8 cellular contexts compared by ENCODE assay signal in the genomic region with DNA sequence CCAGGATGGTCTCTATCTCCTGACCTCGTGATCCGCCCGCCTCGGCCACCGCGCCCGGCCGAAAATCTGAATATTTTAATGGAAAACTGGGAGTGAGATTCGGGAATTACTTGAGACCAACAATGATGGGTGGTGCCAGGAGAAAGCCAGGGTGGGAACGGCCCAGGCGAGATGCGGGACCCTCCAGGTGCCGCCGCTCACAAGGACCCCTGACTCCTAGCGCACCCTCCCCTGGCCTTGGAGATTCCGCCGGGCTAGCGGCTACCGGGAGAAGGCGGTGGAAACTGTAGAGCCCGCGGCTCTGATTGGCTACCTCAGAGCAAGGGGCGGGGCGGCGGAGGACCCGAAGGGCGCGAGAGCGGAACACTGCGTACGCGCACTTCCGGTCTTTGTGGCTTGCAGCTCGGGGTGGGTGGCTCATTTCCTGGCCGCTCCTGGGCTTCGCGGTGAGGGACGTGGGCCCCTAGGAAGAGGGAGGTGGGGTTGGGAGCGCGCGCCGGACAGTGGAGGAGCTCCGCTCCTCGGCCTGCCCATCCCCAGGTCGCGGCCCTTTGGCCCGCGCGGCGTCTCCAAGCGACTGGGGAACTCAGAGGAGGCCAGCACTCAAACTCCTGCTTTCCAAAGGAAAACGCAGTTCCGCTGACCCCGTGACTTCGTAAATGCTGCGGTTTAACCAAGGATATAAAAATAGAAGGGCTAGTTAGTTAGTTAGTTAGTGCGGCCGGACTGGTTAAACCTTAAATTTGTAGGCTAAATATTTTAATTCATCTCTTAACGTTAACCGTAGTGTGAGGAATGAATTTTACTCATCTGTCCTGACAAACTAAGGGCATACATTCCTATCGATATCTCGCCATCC. TPM values are rescaled to one million over a fixed set of nuclear protein-coding genes. Genes with fewer than 3 reads are reported as not detected.
DNase-seq lines count a peak whose midpoint lies in the region; ATAC-seq, FAIRE-seq and TF ChIP-seq lines count a peak whose summit lies in the region.

ZNF397 (plus strand) TSS at position 371 of the 859 bp plus-strand sequence. CDS start 1,437 bp downstream, outside the sequence.

- TF ChIP-seq CTCF in left ventricle myocardium inferior (IDR thresholded peaks at IDR 0.05; ENCODE audit: borderline replicate concordance) (no peak), progenitor cell of endocrine pancreas (IDR thresholded peaks at IDR 0.05; ENCODE audit: unreplicated experiment) (no peak)

- no peaks in the 10 kb centered on the region for H3K9me3 ChIP-seq in left ventricle myocardium inferior (replicated peaks)

- H3K9me3 Mint-ChIP-seq in progenitor cell of endocrine pancreas (ENCODE audit: low read depth), result no peaks in the 10 kb centered on the region

- H3K27me3 Mint-ChIP-seq in progenitor cell of endocrine pancreas, result no peaks in the 10 kb centered on the region

- intact Hi-C loops in left ventricle myocardium inferior (cut with micrococcal nuclease), result no loop called here

- peak; percentile 99 for ATAC-seq in HG02852 (IDR thresholded peaks at IDR 0.05; ENCODE audit: unreplicated experiment)

- H3K4me3 Mint-ChIP-seq in progenitor cell of endocrine pancreas (ENCODE audit: low read depth), result peak within 1 kb of the TSS; percentile 98

- peak within 1 kb of the TSS; percentile 100 for H3K27ac Mint-ChIP-seq in progenitor cell of endocrine pancreas

- peaks cover 36% of the 10 kb centered on the region for H3K36me3 ChIP-seq in left ventricle myocardium inferior

- H3K4me1 Mint-ChIP-seq in progenitor cell of endocrine pancreas (ENCODE audit: low read depth), result peaks cover 8% of the 10 kb centered on the region

- H3K4me3 ChIP-seq in left ventricle myocardium inferior, result peak within 1 kb of the TSS; percentile 86

- peak; percentile 94 for TF ChIP-seq POLR2A in GM12892 (IDR thresholded peaks at IDR 0.05; ENCODE audit: low read depth, low read length)

- FAIRE-seq in GM12892 (lab: Jason Lieb, UNC), result peak; percentile 98

- no peaks in the 10 kb centered on the region for H3K27me3 ChIP-seq in left ventricle myocardium inferior (ENCODE audit: low read depth)

- peak within 1 kb of the TSS; percentile 99 for H3K27ac ChIP-seq in left ventricle myocardium inferior (replicated peaks)

- peaks cover 18% of the 10 kb centered on the region for H3K4me1 ChIP-seq in left ventricle myocardium inferior

- peaks cover 31% of the 10 kb centered on the region for H3K36me3 Mint-ChIP-seq in progenitor cell of endocrine pancreas (ENCODE audit: insufficient read depth)

- peak; percentile 84 for DNase-seq in GM12892 (ENCODE audit: insufficient read length)
- DNase-seq in NCI-H146 (lab: John Stamatoyannopoulos, UW), result peak; percentile 100
- peak; percentile 88 to 96 (median 91) for DNase-seq in T-helper 1 cell
- DNase-seq in amniotic stem cell (lab: John Stamatoyannopoulos, UW), result peak; percentile 95
- DNase-seq in left ventricle myocardium inferior, result peak; percentile 99
- DNase-seq in progenitor cell of endocrine pancreas (ENCODE audit: low spot score, unreplicated experiment), result peak; percentile 94
- DNase-seq in ureter (ENCODE audit: low spot score), result peak; percentile 98

RNA-seq across cellular contexts. Expression of gene ZNF397, which starts in this region (rescaled TPM):
- polyA plus RNA-seq in GM12892 (2012; ENCODE audit: missing spikeins), result 13.4 TPM
- total RNA-seq in left ventricle myocardium inferior (13.4 TPM), progenitor cell of endocrine pancreas (41.2 and 43.6 TPM in 2 replicates), ureter (38.6 TPM)

Comparison
In these comparisons a context has a peak if more than half of its experiments do, and no peak if none do; other contexts are left out.
1. Peak in every context shown above with its lines: DNase-seq, ATAC-seq, H3K4me3 ChIP-seq and H3K27ac ChIP-seq.